8 cellular contexts compared by ENCODE assay signal in the genomic region with DNA sequence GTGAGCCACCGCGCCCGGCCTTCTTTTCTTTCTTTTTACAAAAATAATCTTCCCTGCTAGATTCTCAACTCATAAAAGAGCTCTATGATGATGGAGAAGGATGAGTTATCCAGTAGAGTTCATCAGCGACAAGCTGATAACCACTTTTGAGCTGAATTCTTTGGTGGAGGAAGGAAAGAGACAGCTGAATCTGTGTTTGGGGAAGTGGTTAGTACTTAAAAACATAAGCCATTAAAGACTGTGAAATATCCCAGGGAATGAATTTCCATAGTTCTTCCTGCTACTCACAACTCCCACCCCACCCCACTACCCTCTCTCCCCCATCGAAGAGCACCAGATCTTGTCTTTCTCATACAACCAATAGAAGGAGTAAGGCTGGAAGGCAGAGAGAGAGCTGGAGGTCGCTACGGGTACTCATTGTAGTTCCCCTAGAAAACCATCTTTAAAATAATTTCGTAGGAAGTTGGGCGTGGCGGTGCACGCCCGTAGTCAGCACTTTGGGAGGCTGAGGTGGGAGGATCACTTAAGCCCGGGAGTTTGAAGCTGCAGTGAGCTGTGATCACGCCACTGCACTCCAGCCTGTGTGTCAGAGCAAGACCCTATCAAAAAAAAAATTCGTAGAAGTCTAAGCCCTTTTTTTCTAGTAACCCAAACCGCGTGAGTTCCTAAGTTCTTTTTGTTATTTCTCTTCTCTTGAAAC. TPM values are rescaled to one million over a fixed set of nuclear protein-coding genes. Genes with fewer than 3 reads are reported as not detected.
DNase-seq lines count a peak whose midpoint lies in the region; ATAC-seq and TF ChIP-seq lines count a peak whose summit lies in the region.

No MANE protein-coding gene starts in this region.

- H3K4me1 Mint-ChIP-seq in activated CD4-positive, alpha-beta T cell treated with anti-CD3 and anti-CD28 coated beads, Interleukin-2, amount 10 ng/mL, durations not matched to agents 24 days and 14 days, result peaks cover 48% of the 10 kb centered on the region
- H3K4me1 Mint-ChIP-seq in glutamatergic neuron (ENCODE audit: low read depth, unreplicated experiment), result peaks cover 6% of the 10 kb centered on the region

- peak overlapping the region; percentile 88 for H3K4me2 ChIP-seq in skeletal muscle satellite cell (ENCODE audit: low read length)

- H3K9ac ChIP-seq in skeletal muscle satellite cell (ENCODE audit: low read depth, low read length), result peak overlapping the region; percentile 75

- no peaks in the 10 kb centered on the region for H3K27me3 Mint-ChIP-seq in activated CD4-positive, alpha-beta T cell treated with anti-CD3 and anti-CD28 coated beads, Interleukin-2, amount 10 ng/mL, durations not matched to agents 24 days and 14 days
- H3K27me3 Mint-ChIP-seq in glutamatergic neuron (ENCODE audit: unreplicated experiment), result no peaks in the 10 kb centered on the region

- H3K4me3 ChIP-seq in skeletal muscle satellite cell (ENCODE audit: low read length), result peak overlapping the region; percentile 92

- H3K9me3 ChIP-seq in skeletal muscle satellite cell (replicated peaks; ENCODE audit: low read length), result no peaks in the 10 kb centered on the region

- H3K9me3 Mint-ChIP-seq in activated CD4-positive, alpha-beta T cell treated with anti-CD3 and anti-CD28 coated beads, Interleukin-2, amount 10 ng/mL, durations not matched to agents 24 days and 14 days, result no peaks in the 10 kb centered on the region
- no peaks in the 10 kb centered on the region for H3K9me3 Mint-ChIP-seq in glutamatergic neuron (ENCODE audit: unreplicated experiment)

- peak overlapping the region; percentile 92 for H3K27ac Mint-ChIP-seq in activated CD4-positive, alpha-beta T cell treated with anti-CD3 and anti-CD28 coated beads, Interleukin-2, amount 10 ng/mL, durations not matched to agents 24 days and 14 days
- H3K27ac Mint-ChIP-seq in glutamatergic neuron (ENCODE audit: unreplicated experiment), result no peak overlapping the region

- intact Hi-C loops in activated CD4-positive, alpha-beta T cell treated with anti-CD3 and anti-CD28 coated beads, Interleukin-2, amount 10 ng/mL, durations not matched to agents 24 days and 14 days (cut with micrococcal nuclease), result loop anchor here (1.0 to 5.0 kb wide), 5 partner anchors 15 to 110 kb away; a partner anchor contains a TSS

- ATAC-seq in HG03095 (IDR thresholded peaks at IDR 0.05; ENCODE audit: unreplicated experiment) (peak; percentile 18), HG03025 (IDR thresholded peaks at IDR 0.05; ENCODE audit: low FRiP score, unreplicated experiment) (no peak)

- H3K4me3 Mint-ChIP-seq in activated CD4-positive, alpha-beta T cell treated with anti-CD3 and anti-CD28 coated beads, Interleukin-2, amount 10 ng/mL, durations not matched to agents 24 days and 14 days, result peak overlapping the region; percentile 89
- H3K4me3 Mint-ChIP-seq in glutamatergic neuron (ENCODE audit: unreplicated experiment), result peak overlapping the region; percentile 100

- no peaks in the 10 kb centered on the region for H3K36me3 ChIP-seq in skeletal muscle satellite cell (ENCODE audit: insufficient read depth, low read length)

- peaks cover 27% of the 10 kb centered on the region for H3K4me1 ChIP-seq in skeletal muscle satellite cell (ENCODE audit: control insufficient read depth, insufficient read depth, low read length)

- TF ChIP-seq CTCF in glutamatergic neuron (IDR thresholded peaks at IDR 0.05; ENCODE audit: partially characterized antibody, unreplicated experiment), result peak; percentile 12

- in situ Hi-C loops in ACHN (cut with HindIII; ENCODE audit: low pct_ligation_motif_present, low pct_unique_long_range_greater_than_20kb, low sequenced_read_pairs), result no loop called here

- H3K36me3 Mint-ChIP-seq in activated CD4-positive, alpha-beta T cell treated with anti-CD3 and anti-CD28 coated beads, Interleukin-2, amount 10 ng/mL, durations not matched to agents 24 days and 14 days (ENCODE audit: low read depth), result peaks cover 28% of the 10 kb centered on the region
- H3K36me3 Mint-ChIP-seq in glutamatergic neuron (ENCODE audit: unreplicated experiment), result no peaks in the 10 kb centered on the region

- H3K27me3 ChIP-seq in skeletal muscle satellite cell (ENCODE audit: control insufficient read depth, insufficient read depth, low read length), result no peaks in the 10 kb centered on the region

- DNase-seq in CD1c-positive myeloid dendritic cell (ENCODE audit: extremely low spot score) (peak; percentile 83), glutamatergic neuron (no peak), NCI-H2196 (lab: John Stamatoyannopoulos, UW; ENCODE audit: unreplicated experiment) (no peak), ACHN (no peak)
- peak; percentile 79 for DNase-seq in activated CD4-positive, alpha-beta T cell treated with anti-CD3 and anti-CD28 coated beads, Interleukin-2, amount 10 ng/mL, durations not matched to agents 24 days and 14 days

RNA-seq across cellular contexts. Expression of a gene that starts 0.6 kb away (rescaled TPM):
- total RNA-seq in activated CD4-positive, alpha-beta T cell treated with anti-CD3 and anti-CD28 coated beads, Interleukin-2, amount 10 ng/mL, durations not matched to agents 24 days and 14 days, result 71.8 and 76.7 TPM in 2 replicates
- 5.1 TPM for total RNA-seq in glutamatergic neuron (ENCODE audit: unreplicated experiment)
- total RNA-seq in skeletal muscle satellite cell (2012; rRNA removed), result 6.3 and 7.0 TPM in 2 replicates

RNA-seq across cellular contexts. Expression of a gene that starts 27.9 kb away (rescaled TPM):
- total RNA-seq in activated CD4-positive, alpha-beta T cell treated with anti-CD3 and anti-CD28 coated beads, Interleukin-2, amount 10 ng/mL, durations not matched to agents 24 days and 14 days, result 319 and 342 TPM in 2 replicates
- 292 TPM for total RNA-seq in glutamatergic neuron (ENCODE audit: unreplicated experiment)
- 286 and 341 TPM in 2 replicates for total RNA-seq in skeletal muscle satellite cell (2012; rRNA removed)

RNA-seq across cellular contexts. Expression of a gene that starts 32.0 kb away (rescaled TPM):
- total RNA-seq in activated CD4-positive, alpha-beta T cell treated with anti-CD3 and anti-CD28 coated beads, Interleukin-2, amount 10 ng/mL, durations not matched to agents 24 days and 14 days, result 104 and 108 TPM in 2 replicates
- total RNA-seq in glutamatergic neuron (ENCODE audit: unreplicated experiment), result 66.1 TPM
- total RNA-seq in skeletal muscle satellite cell (2012; rRNA removed), result 47.4 and 51.2 TPM in 2 replicates

RNA-seq across cellular contexts. Expression of a gene that starts 35.5 kb away (rescaled TPM):
- 57.2 and 58.5 TPM in 2 replicates for total RNA-seq in activated CD4-positive, alpha-beta T cell treated with anti-CD3 and anti-CD28 coated beads, Interleukin-2, amount 10 ng/mL, durations not matched to agents 24 days and 14 days
- total RNA-seq in glutamatergic neuron (ENCODE audit: unreplicated experiment), result 0.27 TPM
- 17.7 and 21.8 TPM in 2 replicates for total RNA-seq in skeletal muscle satellite cell (2012; rRNA removed)

RNA-seq across cellular contexts. Expression of a gene that starts 54.0 kb away (rescaled TPM):
- 86.7 and 91.1 TPM in 2 replicates for total RNA-seq in activated CD4-positive, alpha-beta T cell treated with anti-CD3 and anti-CD28 coated beads, Interleukin-2, amount 10 ng/mL, durations not matched to agents 24 days and 14 days
- 57.5 TPM for total RNA-seq in glutamatergic neuron (ENCODE audit: unreplicated experiment)
- 43.6 and 44.8 TPM in 2 replicates for total RNA-seq in skeletal muscle satellite cell (2012; rRNA removed)

Comparison
In these comparisons a context has a peak if more than half of its experiments do, and no peak if none do; other contexts are left out.
1. DNase-seq: peak in CD1c-positive myeloid dendritic cell (single experiment) and activated CD4-positive, alpha-beta T cell treated with anti-CD3 and anti-CD28 coated beads, Interleukin-2, amount 10 ng/mL, durations not matched to agents 24 days and 14 days (single experiment); none in glutamatergic neuron (single experiment), NCI-H2196 (single experiment) and ACHN (single experiment).
2. RNA of a gene that starts 0.6 kb away (total RNA-seq): 71.8 to 76.7 TPM in activated CD4-positive, alpha-beta T cell treated with anti-CD3 and anti-CD28 coated beads, Interleukin-2, amount 10 ng/mL, durations not matched to agents 24 days and 14 days; 5.1 TPM in glutamatergic neuron (single experiment); every median in the first group is over 10 times any median in the second.